Comparison of ENCODE assay signal across 34 cellular contexts in genomic region chr1:15313012-15313411, GRCh38.
"Had no signal": no experiment of that assay in that cellular context is flagged by ENCODE, and none has a peak within 500 bp of the region (broad histone marks: within the 10 kb centered on the region; RNA-seq: fewer than 3 reads in every experiment).

No MANE protein-coding gene starts in this region.

- H3K27me3 ChIP-seq: ascending aorta, breast epithelium, cardiac muscle cell, colonic mucosa had no signal

- FAIRE-seq: endometrium, endothelial cell of umbilical vein had no signal

- H3K36me3 ChIP-seq: ascending aorta, breast epithelium, cardiac muscle cell, colonic mucosa, esophagus squamous epithelium, gastroesophageal sphincter, heart right ventricle had no signal

- H3K9me3 Mint-ChIP-seq: activated naive CD4-positive, alpha-beta T cell treated with anti-CD3 and anti-CD28 coated beads, Interleukin-2, amount 10 ng/mL, durations not matched to agents 7 days and 5 days; activated naive CD8-positive, alpha-beta T cell treated with anti-CD3 and anti-CD28 coated beads for 36 hours had no signal

- H3K4me3 Mint-ChIP-seq: activated CD4-positive, alpha-beta memory T cell treated with anti-CD3 and anti-CD28 coated beads for 36 hours; activated CD4-positive, alpha-beta T cell treated with anti-CD3 and anti-CD28 coated beads for 36 hours; activated CD4-positive, alpha-beta T cell treated with anti-CD3 and anti-CD28 coated beads, Interleukin-2, amount 10 ng/mL, durations not matched to agents 24 days and 14 days; activated CD8-positive, alpha-beta memory T cell treated with anti-CD3 and anti-CD28 coated beads, Interleukin-2, amount 10 ng/mL, durations not matched to agents 7 days and 5 days; activated CD8-positive, alpha-beta T cell treated with anti-CD3 and anti-CD28 coated beads, Interleukin-2, amount 10 ng/mL, durations not matched to agents 7 days and 5 days; activated naive CD4-positive, alpha-beta T cell treated with anti-CD3 and anti-CD28 coated beads, Interleukin-2, amount 10 ng/mL, durations not matched to agents 7 days and 5 days; activated naive CD8-positive, alpha-beta T cell treated with anti-CD3 and anti-CD28 coated beads for 36 hours; activated T-helper 1 cell treated with anti-CD3 and anti-CD28 coated beads, Interleukin-12 subunit alpha, Interleukin-12 subunit beta, Interleukin-2, Interleukin-4 antibody, amounts not matched to agents 30 ng/mL and 10 ng/mL and 1 ng/mL, durations not matched to agents 14 hours and 24 hours and 36 hours; brain; T-helper 17 cell; T-helper 2 cell treated with Interferon-gamma antibody and Interleukin-4, amounts not matched to agents 5 μg/mL and 100 μg/mL, for 36 hours had no signal

- H3K4me3 ChIP-seq: ascending aorta, breast epithelium, cardiac muscle cell, colonic mucosa, esophagus squamous epithelium, gastroesophageal sphincter, heart right ventricle had no signal

- H3K9me3 ChIP-seq: breast epithelium, colonic mucosa, esophagus squamous epithelium had no signal

- ATAC-seq: activated CD4-positive, alpha-beta T cell treated with anti-CD3 and anti-CD28 coated beads for 36 hours; activated CD8-positive, alpha-beta memory T cell treated with anti-CD3 and anti-CD28 coated beads, Interleukin-2, amount 10 ng/mL, durations not matched to agents 7 days and 5 days; activated CD8-positive, alpha-beta T cell treated with anti-CD3 and anti-CD28 coated beads, Interleukin-2, amount 10 ng/mL, durations not matched to agents 7 days and 5 days; gastroesophageal sphincter; heart right ventricle; T-helper 17 cell had no signal

- H3K4me1 ChIP-seq: ascending aorta, breast epithelium, colonic mucosa, esophagus squamous epithelium, gastroesophageal sphincter, heart right ventricle had no signal

- H3K36me3 Mint-ChIP-seq: activated CD4-positive, alpha-beta memory T cell treated with anti-CD3 and anti-CD28 coated beads for 36 hours; activated CD8-positive, alpha-beta memory T cell treated with anti-CD3 and anti-CD28 coated beads, Interleukin-2, amount 10 ng/mL, durations not matched to agents 7 days and 5 days; activated naive CD4-positive, alpha-beta T cell treated with anti-CD3 and anti-CD28 coated beads, Interleukin-2, amount 10 ng/mL, durations not matched to agents 7 days and 5 days; activated naive CD8-positive, alpha-beta T cell treated with anti-CD3 and anti-CD28 coated beads for 36 hours had no signal

- H3K4me1 Mint-ChIP-seq: activated CD4-positive, alpha-beta T cell treated with anti-CD3 and anti-CD28 coated beads for 36 hours; activated CD4-positive, alpha-beta T cell treated with anti-CD3 and anti-CD28 coated beads, Interleukin-2, amount 10 ng/mL, durations not matched to agents 24 days and 14 days; activated naive CD4-positive, alpha-beta T cell treated with anti-CD3 and anti-CD28 coated beads, Interleukin-2, amount 10 ng/mL, durations not matched to agents 7 days and 5 days; activated naive CD8-positive, alpha-beta T cell treated with anti-CD3 and anti-CD28 coated beads for 36 hours; T-helper 17 cell had no signal

- H3K27ac Mint-ChIP-seq: activated CD4-positive, alpha-beta memory T cell treated with anti-CD3 and anti-CD28 coated beads for 36 hours; activated CD4-positive, alpha-beta T cell treated with anti-CD3 and anti-CD28 coated beads for 36 hours; activated CD4-positive, alpha-beta T cell treated with anti-CD3 and anti-CD28 coated beads, Interleukin-2, amount 10 ng/mL, durations not matched to agents 24 days and 14 days; activated CD8-positive, alpha-beta memory T cell treated with anti-CD3 and anti-CD28 coated beads, Interleukin-2, amount 10 ng/mL, durations not matched to agents 7 days and 5 days; activated CD8-positive, alpha-beta T cell treated with anti-CD3 and anti-CD28 coated beads, Interleukin-2, amount 10 ng/mL, durations not matched to agents 7 days and 5 days; activated naive CD4-positive, alpha-beta T cell treated with anti-CD3 and anti-CD28 coated beads, Interleukin-2, amount 10 ng/mL, durations not matched to agents 7 days and 5 days; activated naive CD8-positive, alpha-beta T cell treated with anti-CD3 and anti-CD28 coated beads for 36 hours; activated T-helper 1 cell treated with anti-CD3 and anti-CD28 coated beads, Interleukin-12 subunit alpha, Interleukin-12 subunit beta, Interleukin-2, Interleukin-4 antibody, amounts not matched to agents 30 ng/mL and 10 ng/mL and 1 ng/mL, durations not matched to agents 14 hours and 24 hours and 36 hours; activated T-helper 2 cell treated with anti-CD3 and anti-CD28 coated beads, Interferon-gamma antibody, Interleukin-2, Interleukin-4, amounts not matched to agents 10 μg/mL and 5 μg/mL and 100 μg/mL, durations not matched to agents 14 hours and 24 hours and 36 hours; T-helper 17 cell; T-helper 2 cell treated with Interferon-gamma antibody and Interleukin-4, amounts not matched to agents 5 μg/mL and 100 μg/mL, for 36 hours had no signal

- DNase-seq: activated CD4-positive, alpha-beta memory T cell treated with anti-CD3 and anti-CD28 coated beads for 36 hours; activated CD4-positive, alpha-beta T cell treated with anti-CD3 and anti-CD28 coated beads for 36 hours; activated CD4-positive, alpha-beta T cell treated with anti-CD3 and anti-CD28 coated beads, Interleukin-2, amount 10 ng/mL, durations not matched to agents 24 days and 14 days; activated CD4-positive, CD25-positive, alpha-beta regulatory T cell; activated CD4-positive, CD25-positive, alpha-beta regulatory T cell treated with anti-CD3 and anti-CD28 coated beads, Interleukin-2, amount 50 U/mL, for 72 hours; activated CD8-positive, alpha-beta memory T cell treated with anti-CD3 and anti-CD28 coated beads, Interleukin-2, amount 10 ng/mL, durations not matched to agents 7 days and 5 days; activated CD8-positive, alpha-beta memory T cell treated with anti-CD3 and anti-CD28 coated beads, Interleukin-2, amount 50 U/mL, for 4 hours; activated CD8-positive, alpha-beta T cell treated with anti-CD3 and anti-CD28 coated beads, Interleukin-2, amount 10 ng/mL, durations not matched to agents 7 days and 5 days; activated effector memory CD4-positive, alpha-beta T cell treated with anti-CD3 and anti-CD28 coated beads, Interleukin-2, amount 50 U/mL, for 16 hours; activated naive CD4-positive, alpha-beta T cell treated with anti-CD3 and anti-CD28 coated beads, Interleukin-2, amount 10 ng/mL, durations not matched to agents 7 days and 5 days; activated naive CD8-positive, alpha-beta T cell treated with anti-CD3 and anti-CD28 coated beads for 36 hours; activated T-cell treated with anti-CD3 and anti-CD28 coated beads, Interleukin-2, amount 50 U/mL, for 1 hour; activated T-cell treated with anti-CD3 and anti-CD28 coated beads, Interleukin-2, amount 50 U/mL, for 48 hours; central memory CD4-positive, alpha-beta T cell; cerebellar nuclear complex; colonic mucosa; effector CD8-positive, alpha-beta T cell; esophagus squamous epithelium; foreskin melanocyte; heart right ventricle; T-helper 1 cell; T-helper 17 cell; T1000 had no signal

- H3K27ac ChIP-seq: ascending aorta, breast epithelium, cardiac muscle cell, colonic mucosa, epithelial cell of prostate, esophagus squamous epithelium, gastroesophageal sphincter, heart right ventricle had no signal
